12 cellular contexts compared by ENCODE assay signal in genomic region chr9:81499021-81499454, GRCh38.
DNase-seq lines count a peak whose midpoint lies in the region; ATAC-seq and TF ChIP-seq lines count a peak whose summit lies in the region.
"Had no signal": no experiment of that assay in that cellular context is flagged by ENCODE, and none has a peak within 500 bp of the region (broad histone marks: within the 10 kb centered on the region; RNA-seq: fewer than 3 reads in every experiment).

No MANE protein-coding gene starts in this region.

- no peaks in the 10 kb centered on the region for H3K36me3 ChIP-seq in left ventricle myocardium inferior
- no peaks in the 10 kb centered on the region for H3K36me3 ChIP-seq in smooth muscle cell (ENCODE audit: low read depth)

- H3K27ac ChIP-seq in left ventricle myocardium inferior (replicated peaks) (peak overlapping the region; percentile 10), smooth muscle cell (ENCODE audit: low read depth) (peak overlapping the region; percentile 52)

- no peaks in the 10 kb centered on the region for H4K20me1 ChIP-seq in smooth muscle cell (ENCODE audit: low read depth)

- intact Hi-C loops in left ventricle myocardium inferior (cut with micrococcal nuclease), result no loop called here

- ATAC-seq in HG03469 (IDR thresholded peaks at IDR 0.05; ENCODE audit: unreplicated experiment) (no peak), HG03135 (IDR thresholded peaks at IDR 0.05; ENCODE audit: unreplicated experiment) (no peak)

- no peak overlapping the region for H2AFZ ChIP-seq in smooth muscle cell (ENCODE audit: low read depth)

- no peaks in the 10 kb centered on the region for H3K4me1 Mint-ChIP-seq in T-helper 2 cell treated with Interferon-gamma antibody and Interleukin-4, amounts not matched to agents 5 μg/mL and 100 μg/mL, for 36 hours (ENCODE audit: low read depth)
- H3K4me1 Mint-ChIP-seq: memory B cell had no signal

- H3K9ac ChIP-seq in smooth muscle cell (ENCODE audit: low read depth), result no peak overlapping the region

- peak overlapping the region; percentile 66 for H3K4me2 ChIP-seq in smooth muscle cell

- DNase-seq in GM03348 (ENCODE audit: low spot score), result peak; percentile 52
- peak; percentile 23 for DNase-seq in amniotic stem cell (lab: John Stamatoyannopoulos, UW)
- no peak for DNase-seq in left ventricle myocardium inferior
- no peak for DNase-seq in smooth muscle cell (lab: John Stamatoyannopoulos, UW; ENCODE audit: unreplicated experiment)
- no peak for DNase-seq in NCI-H1092 (lab: John Stamatoyannopoulos, UW)
- DNase-seq in T-helper 2 cell treated with Interferon-gamma antibody and Interleukin-4, amounts not matched to agents 5 μg/mL and 100 μg/mL, for 36 hours (ENCODE audit: low spot score), result no peak
- DNase-seq: central memory CD4-positive, alpha-beta T cell; COR-L47; NCI-H2171 had no signal

- no peaks in the 10 kb centered on the region for H3K36me3 Mint-ChIP-seq in T-helper 2 cell treated with Interferon-gamma antibody and Interleukin-4, amounts not matched to agents 5 μg/mL and 100 μg/mL, for 36 hours (ENCODE audit: low read depth)
- H3K36me3 Mint-ChIP-seq: memory B cell had no signal

- H3K27me3 Mint-ChIP-seq in T-helper 2 cell treated with Interferon-gamma antibody and Interleukin-4, amounts not matched to agents 5 μg/mL and 100 μg/mL, for 36 hours (ENCODE audit: low read depth), result no peaks in the 10 kb centered on the region

- H3K4me1 ChIP-seq in left ventricle myocardium inferior (peaks cover 13% of the 10 kb centered on the region), smooth muscle cell (ENCODE audit: low read depth) (no peaks in the 10 kb centered on the region)

- TF ChIP-seq CTCF in left ventricle myocardium inferior (IDR thresholded peaks at IDR 0.05; ENCODE audit: borderline replicate concordance) (no peak), smooth muscle cell (IDR thresholded peaks at IDR 0.05; ENCODE audit: borderline replicate concordance, insufficient read depth, poor library complexity, severe bottlenecking) (no peak)

- H3K9me3 ChIP-seq in left ventricle myocardium inferior (replicated peaks) (no peaks in the 10 kb centered on the region), smooth muscle cell (replicated peaks; ENCODE audit: low read depth) (no peaks in the 10 kb centered on the region)

- WGBS in smooth muscle cell (ENCODE audit: low lambda C conversion rate), result 21% methylated on average over 6 of the region's 6 CpGs

- H3K9me3 Mint-ChIP-seq in T-helper 2 cell treated with Interferon-gamma antibody and Interleukin-4, amounts not matched to agents 5 μg/mL and 100 μg/mL, for 36 hours, result no peaks in the 10 kb centered on the region
- H3K9me3 Mint-ChIP-seq: memory B cell had no signal

- H3K79me2 ChIP-seq in smooth muscle cell (ENCODE audit: low read depth), result no peaks in the 10 kb centered on the region

- no peak overlapping the region for H3K27ac Mint-ChIP-seq in T-helper 2 cell treated with Interferon-gamma antibody and Interleukin-4, amounts not matched to agents 5 μg/mL and 100 μg/mL, for 36 hours
- H3K27ac Mint-ChIP-seq: memory B cell had no signal

- peaks cover 15% of the 10 kb centered on the region for H3F3A ChIP-seq in smooth muscle cell (ENCODE audit: low read depth)

- no peak overlapping the region for H3K4me3 Mint-ChIP-seq in T-helper 2 cell treated with Interferon-gamma antibody and Interleukin-4, amounts not matched to agents 5 μg/mL and 100 μg/mL, for 36 hours
- H3K4me3 Mint-ChIP-seq: memory B cell had no signal

- H3K4me3 ChIP-seq in left ventricle myocardium inferior (peak overlapping the region; percentile 27), smooth muscle cell (no peak overlapping the region)

- H3K27me3 ChIP-seq in left ventricle myocardium inferior (ENCODE audit: low read depth) (no peaks in the 10 kb centered on the region), smooth muscle cell (ENCODE audit: low read depth) (no peaks in the 10 kb centered on the region)

Comparison
In these comparisons a context has a peak if more than half of its experiments do, and no peak if none do; other contexts are left out.
1. DNase-seq: peak in GM03348 (single experiment) and amniotic stem cell (single experiment); none in left ventricle myocardium inferior (single experiment), smooth muscle cell (single experiment), NCI-H1092 (single experiment) and T-helper 2 cell treated with Interferon-gamma antibody and Interleukin-4, amounts not matched to agents 5 μg/mL and 100 μg/mL, for 36 hours (single experiment).